Comparison of ENCODE assay signal across 9 cellular contexts in the genomic region with DNA sequence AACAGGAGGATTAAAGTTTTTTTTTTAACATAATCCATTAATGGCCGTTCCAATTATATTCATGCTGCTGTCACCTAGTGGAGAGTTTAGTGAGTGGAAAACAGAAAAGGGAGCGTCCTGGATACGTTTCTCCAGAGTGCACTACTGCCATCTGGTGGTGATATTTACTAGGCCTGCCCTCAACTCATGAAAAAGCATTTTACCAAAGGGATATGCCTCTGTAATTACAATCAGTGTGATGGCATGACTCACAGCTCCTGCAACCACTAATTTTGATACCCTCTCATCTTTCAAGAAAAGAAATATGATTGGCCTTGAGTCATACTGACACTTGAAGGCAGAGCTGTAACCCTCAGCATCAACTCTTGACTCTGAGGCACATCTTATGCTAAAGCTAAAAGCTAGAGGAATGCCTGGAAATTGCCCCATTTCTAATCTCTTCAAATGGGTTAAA. TPM values are rescaled to one million over a fixed set of nuclear protein-coding genes. Genes with fewer than 3 reads are reported as not detected.
A peak's percentile ranks its signal among the peaks of the same experiment; 100 is the strongest.
DNase-seq lines count a peak whose midpoint lies in the region; ATAC-seq and TF ChIP-seq lines count a peak whose summit lies in the region.
"Had no signal": no experiment of that assay in that cellular context is flagged by ENCODE, and none has a peak within 500 bp of the region (broad histone marks: within the 10 kb centered on the region; RNA-seq: fewer than 3 reads in every experiment).

No MANE protein-coding gene starts in this region.

- no peaks in the 10 kb centered on the region for H3K27me3 ChIP-seq in heart left ventricle

- no peak overlapping the region for H3K27ac ChIP-seq in heart left ventricle

- intact Hi-C loops in heart left ventricle (cut with DNase I) = loop anchor here (1.0 to 10.0 kb wide), 13 partner anchors 103 to 1556 kb away; partner anchors contain the start of gene ADAMTS19 (in 1 of the 10)

- TF ChIP-seq POLR2A in heart left ventricle (IDR thresholded peaks at IDR 0.05) = no peak

- H3K4me3 ChIP-seq in heart left ventricle = no peak overlapping the region

- WGBS in heart left ventricle, 4 donors = 0% methylated on average over 3 of the region's 3 CpGs

- peak; percentile 89 for ATAC-seq in HG02678 (IDR thresholded peaks at IDR 0.05; ENCODE audit: unreplicated experiment)
- ATAC-seq in heart left ventricle = peak; percentile 80 to 93 (median 89)

- peak; percentile 36 to 60 for DNase-seq in activated CD4-positive, alpha-beta T cell treated with anti-CD3 and anti-CD28 coated beads for 24 hours (ENCODE audit: low read depth in 2 of 2)
- DNase-seq in activated CD4-positive, alpha-beta T cell treated with anti-CD3 and anti-CD28 coated beads for 1 hour = no peak
- DNase-seq in NCI-H1048 (lab: John Stamatoyannopoulos, UW) (peak; percentile 76), SK-MEL-5 (ENCODE audit: low read depth, low spot score) (peak; percentile 92), heart left ventricle (peak in 4 of 5 donors; percentile 35 to 56 (median 52)), renal cortical epithelial cell (ENCODE audit: low read depth) (peak; percentile 85)
- peak; percentile 7 for DNase-seq in activated naive CD8-positive, alpha-beta T cell treated with anti-CD3 and anti-CD28 coated beads, Interleukin-2, amount 50 U/mL, for 16 hours (ENCODE audit: low read depth, low spot score)

- peak; percentile 92 to 99 (median 96) for TF ChIP-seq CTCF in heart left ventricle (IDR thresholded peaks at IDR 0.05)

- no peaks in the 10 kb centered on the region for H3K4me1 ChIP-seq in heart left ventricle

- H3K36me3 ChIP-seq in heart left ventricle = no peaks in the 10 kb centered on the region

- in situ Hi-C loops in SK-MEL-5 (cut with HindIII; ENCODE audit: low pct_unique_long_range_greater_than_20kb, low sequenced_read_pairs) = loop anchor here (25.0 kb wide), 1 partner anchor 106 kb away; no protein-coding TSS in a partner anchor

- H3K9me3 ChIP-seq in heart left ventricle = no peaks in the 10 kb centered on the region

RNA-seq across cellular contexts. Expression of gene MINAR2, which starts 20.1 kb away (rescaled TPM):
- not detected in 2 replicates for total RNA-seq in SK-MEL-5 (2014; rRNA removed; shearing (Covaris generic))
- polyA plus RNA-seq in SK-MEL-5 (2015; cell fraction: cytosol; rRNA removed) = not detected in 2 replicates
- polyA plus RNA-seq in SK-MEL-5 (2015; cell fraction: nucleus; rRNA removed) = not detected in 2 replicates
- total RNA-seq in heart left ventricle (not detected), renal cortical epithelial cell (not detected in 2 replicates)
- not detected for polyA plus RNA-seq in heart left ventricle
- polyA plus RNA-seq: thymus had no signal
